ENCODE assay signal across 8 cellular contexts in genomic region chr18:80034852-80035406, GRCh38. TPM values are rescaled to one million over a fixed set of nuclear protein-coding genes. Genes with fewer than 3 reads are reported as not detected.
DNase-seq lines count a peak whose midpoint lies in the region; ATAC-seq and TF ChIP-seq lines count a peak whose summit lies in the region.

No MANE protein-coding gene starts in this region.

- no peak overlapping the region for H3K27ac ChIP-seq in right cardiac atrium (ENCODE audit: low read length)
- peak overlapping the region; percentile 73 for H3K27ac ChIP-seq in smooth muscle cell (ENCODE audit: low read depth)

- peaks cover 25% of the 10 kb centered on the region for H3K79me2 ChIP-seq in smooth muscle cell (ENCODE audit: low read depth)

- H3K27me3 ChIP-seq in right cardiac atrium (ENCODE audit: control insufficient read depth, insufficient read depth), result no peaks in the 10 kb centered on the region
- H3K27me3 ChIP-seq in smooth muscle cell (ENCODE audit: low read depth), result no peaks in the 10 kb centered on the region

- H3K9ac ChIP-seq in smooth muscle cell (ENCODE audit: low read depth), result peak overlapping the region; percentile 72

- H3K4me3 ChIP-seq in WI38 (ENCODE audit: low read depth, low read length) (peak overlapping the region; percentile 83), right cardiac atrium (ENCODE audit: low read length) (peak overlapping the region; percentile 70), smooth muscle cell (peak overlapping the region; percentile 89)

- no peaks in the 10 kb centered on the region for H4K20me1 ChIP-seq in smooth muscle cell (ENCODE audit: low read depth)

- H3K36me3 ChIP-seq in smooth muscle cell (ENCODE audit: low read depth), result no peaks in the 10 kb centered on the region

- WGBS in right cardiac atrium, result 10% methylated on average over 8 of the region's 8 CpGs
- 17% methylated on average over 8 of the region's 8 CpGs for WGBS in smooth muscle cell (ENCODE audit: low lambda C conversion rate)

- no peak for TF ChIP-seq CTCF in WI38 (IDR thresholded peaks at IDR 0.05; ENCODE audit: low read depth, low read length)
- TF ChIP-seq CTCF in smooth muscle cell (IDR thresholded peaks at IDR 0.05; ENCODE audit: borderline replicate concordance, insufficient read depth, poor library complexity, severe bottlenecking), result no peak
- no peak for TF ChIP-seq CTCF in GM10266 (IDR thresholded peaks at IDR 0.05; ENCODE audit: control insufficient read depth, insufficient read depth, low read depth, missing control alignments)

- H2AFZ ChIP-seq in smooth muscle cell (ENCODE audit: low read depth), result peak overlapping the region; percentile 97

- H3F3A ChIP-seq in smooth muscle cell (ENCODE audit: low read depth), result no peaks in the 10 kb centered on the region

- H3K9me3 ChIP-seq in right cardiac atrium (ENCODE audit: control insufficient read depth, low read length) (no peaks in the 10 kb centered on the region), smooth muscle cell (replicated peaks; ENCODE audit: low read depth) (no peaks in the 10 kb centered on the region)

- H3K4me1 ChIP-seq in right cardiac atrium (ENCODE audit: control insufficient read depth, insufficient read depth, low read length) (peaks cover 5% of the 10 kb centered on the region), smooth muscle cell (ENCODE audit: low read depth) (peaks cover 14% of the 10 kb centered on the region)

- DNase-seq in NCI-H1417 (lab: John Stamatoyannopoulos, UW) (peak in 2 of 3 experiments; percentile 31 to 72), NCI-H1417 treated with DMSO at 0.1 percent for 48 hours (lab: John Stamatoyannopoulos, UW) (no peak), right cardiac atrium (no peak), smooth muscle cell (lab: John Stamatoyannopoulos, UW; ENCODE audit: unreplicated experiment) (no peak), GM10266 (ENCODE audit: extremely low spot score) (no peak)

- intact Hi-C loops in right cardiac atrium (cut with DNase I), result loop anchor here in 1 of 4 donors (10.0 kb wide), 1 partner anchor 360 kb away; the partner anchor contains the start of gene CTDP1

- ATAC-seq in right cardiac atrium (no peak), HG03439 (IDR thresholded peaks at IDR 0.05; ENCODE audit: unreplicated experiment) (no peak), HG02642 (IDR thresholded peaks at IDR 0.05; ENCODE audit: poor library complexity, unreplicated experiment) (no peak)

- H3K4me2 ChIP-seq in smooth muscle cell, result peak overlapping the region; percentile 98

RNA-seq across cellular contexts. Expression of gene RBFA, which starts 0.7 kb away (rescaled TPM):
- 10 to 100 TPM; 10.3 to 15.2 (median 12.8) TPM for total RNA-seq in right cardiac atrium
- polyA plus RNA-seq in right cardiac atrium, result 13.6 TPM
- 15.0 and 16.3 TPM in 2 replicates for total RNA-seq in smooth muscle cell
- 15.5 and 15.7 TPM in 2 replicates for polyA plus RNA-seq in smooth muscle cell

RNA-seq across cellular contexts. Expression of gene TXNL4A, which starts 46.6 kb away (rescaled TPM):
- total RNA-seq in right cardiac atrium (100 to 1,000 TPM in 1 of 4 donors, 10 to 100 TPM in 3; 69.7 to 104 (median 94.7) TPM), smooth muscle cell (61.1 and 62.2 TPM in 2 replicates)
- polyA plus RNA-seq in right cardiac atrium (91.9 TPM), smooth muscle cell (243 and 254 TPM in 2 replicates)

Comparison
In these comparisons a context has a peak if more than half of its experiments do, and no peak if none do; other contexts are left out.
1. DNase-seq: peak in NCI-H1417 (2 of 3); none in NCI-H1417 treated with DMSO at 0.1 percent for 48 hours (single experiment), right cardiac atrium (0 of 3), smooth muscle cell (single experiment) and GM10266 (single experiment).
2. Peak in every context shown above with its lines, with median percentiles within 50 percentile points of each other: H3K4me3 ChIP-seq.